3 cellular contexts compared by ENCODE assay signal in genomic region chr12:108551556-108551955, GRCh38.
A peak's percentile ranks its signal among the peaks of the same experiment; 100 is the strongest.
TF ChIP-seq lines count a peak whose summit lies in the region.

No MANE protein-coding gene starts in this region.

TF ChIP-seq in SK-N-SH treated with all-trans-retinoic acid at 6 μM for 48 hours, 23 proteins besides CTCF, POLR2A, EP300 and RAD21:
- TF ChIP-seq ISL1 (CRISPR knock-in tag; IDR thresholded peaks at IDR 0.05) (peak; percentile 20; the same call in 1 of the 2 replicates), RARB (CRISPR knock-in tag; IDR thresholded peaks at IDR 0.05) (no peak)

TF ChIP-seq in SK-N-SH, 30 proteins besides CTCF, POLR2A, EP300 and RAD21:
- TF ChIP-seq FOXJ3 (CRISPR knock-in tag; IDR thresholded peaks at IDR 0.05) (no peak), JUND (IDR thresholded peaks at IDR 0.05) (no peak), YY1 (IDR thresholded peaks at IDR 0.05; ENCODE audit: low read depth) (no peak), TCF12 (IDR thresholded peaks at IDR 0.05) (no peak), SIN3A (IDR thresholded peaks at IDR 0.05; ENCODE audit: borderline replicate concordance, low read depth, low read length) (no peak), NRF1 (IDR thresholded peaks at IDR 0.05; ENCODE audit: low read depth, low read length) (no peak), CHD2 (IDR thresholded peaks at IDR 0.05; ENCODE audit: low read length, partially characterized antibody) (no peak), GABPA (IDR thresholded peaks at IDR 0.05; ENCODE audit: low read depth) (no peak)
- TF ChIP-seq, protein P1, sequence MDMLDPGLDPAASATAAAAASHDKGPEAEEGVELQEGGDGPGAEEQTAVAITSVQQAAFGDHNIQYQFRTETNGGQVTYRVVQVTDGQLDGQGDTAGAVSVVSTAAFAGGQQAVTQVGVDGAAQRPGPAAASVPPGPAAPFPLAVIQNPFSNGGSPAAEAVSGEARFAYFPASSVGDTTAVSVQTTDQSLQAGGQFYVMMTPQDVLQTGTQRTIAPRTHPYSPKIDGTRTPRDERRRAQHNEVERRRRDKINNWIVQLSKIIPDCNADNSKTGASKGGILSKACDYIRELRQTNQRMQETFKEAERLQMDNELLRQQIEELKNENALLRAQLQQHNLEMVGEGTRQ (IDR thresholded peaks at IDR 0.05; ENCODE audit: borderline replicate concordance, low read depth, low read length) = no peak
- TF ChIP-seq, protein P2, sequence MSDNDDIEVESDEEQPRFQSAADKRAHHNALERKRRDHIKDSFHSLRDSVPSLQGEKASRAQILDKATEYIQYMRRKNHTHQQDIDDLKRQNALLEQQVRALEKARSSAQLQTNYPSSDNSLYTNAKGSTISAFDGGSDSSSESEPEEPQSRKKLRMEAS (IDR thresholded peaks at IDR 0.05; ENCODE audit: low read depth) = no peak

TF ChIP-seq in GM12878, 131 proteins besides CTCF, POLR2A, EP300 and RAD21:
- TF ChIP-seq BHLHE40 (IDR thresholded peaks at IDR 0.05; ENCODE audit: borderline replicate concordance in 1 of 2, low read depth in 2 of 2, low read length in 1 of 2) (peak; percentile 72 to 81), SPI1 (IDR thresholded peaks at IDR 0.05; ENCODE audit: borderline replicate concordance, insufficient read depth, low read depth, low read length) (0 out of 2 replicates have a peak, but pooled peaks have one; percentile 9), RUNX3 (IDR thresholded peaks at IDR 0.05; ENCODE audit: low read length) (peak; percentile 81)
- TF ChIP-seq, protein P3, sequence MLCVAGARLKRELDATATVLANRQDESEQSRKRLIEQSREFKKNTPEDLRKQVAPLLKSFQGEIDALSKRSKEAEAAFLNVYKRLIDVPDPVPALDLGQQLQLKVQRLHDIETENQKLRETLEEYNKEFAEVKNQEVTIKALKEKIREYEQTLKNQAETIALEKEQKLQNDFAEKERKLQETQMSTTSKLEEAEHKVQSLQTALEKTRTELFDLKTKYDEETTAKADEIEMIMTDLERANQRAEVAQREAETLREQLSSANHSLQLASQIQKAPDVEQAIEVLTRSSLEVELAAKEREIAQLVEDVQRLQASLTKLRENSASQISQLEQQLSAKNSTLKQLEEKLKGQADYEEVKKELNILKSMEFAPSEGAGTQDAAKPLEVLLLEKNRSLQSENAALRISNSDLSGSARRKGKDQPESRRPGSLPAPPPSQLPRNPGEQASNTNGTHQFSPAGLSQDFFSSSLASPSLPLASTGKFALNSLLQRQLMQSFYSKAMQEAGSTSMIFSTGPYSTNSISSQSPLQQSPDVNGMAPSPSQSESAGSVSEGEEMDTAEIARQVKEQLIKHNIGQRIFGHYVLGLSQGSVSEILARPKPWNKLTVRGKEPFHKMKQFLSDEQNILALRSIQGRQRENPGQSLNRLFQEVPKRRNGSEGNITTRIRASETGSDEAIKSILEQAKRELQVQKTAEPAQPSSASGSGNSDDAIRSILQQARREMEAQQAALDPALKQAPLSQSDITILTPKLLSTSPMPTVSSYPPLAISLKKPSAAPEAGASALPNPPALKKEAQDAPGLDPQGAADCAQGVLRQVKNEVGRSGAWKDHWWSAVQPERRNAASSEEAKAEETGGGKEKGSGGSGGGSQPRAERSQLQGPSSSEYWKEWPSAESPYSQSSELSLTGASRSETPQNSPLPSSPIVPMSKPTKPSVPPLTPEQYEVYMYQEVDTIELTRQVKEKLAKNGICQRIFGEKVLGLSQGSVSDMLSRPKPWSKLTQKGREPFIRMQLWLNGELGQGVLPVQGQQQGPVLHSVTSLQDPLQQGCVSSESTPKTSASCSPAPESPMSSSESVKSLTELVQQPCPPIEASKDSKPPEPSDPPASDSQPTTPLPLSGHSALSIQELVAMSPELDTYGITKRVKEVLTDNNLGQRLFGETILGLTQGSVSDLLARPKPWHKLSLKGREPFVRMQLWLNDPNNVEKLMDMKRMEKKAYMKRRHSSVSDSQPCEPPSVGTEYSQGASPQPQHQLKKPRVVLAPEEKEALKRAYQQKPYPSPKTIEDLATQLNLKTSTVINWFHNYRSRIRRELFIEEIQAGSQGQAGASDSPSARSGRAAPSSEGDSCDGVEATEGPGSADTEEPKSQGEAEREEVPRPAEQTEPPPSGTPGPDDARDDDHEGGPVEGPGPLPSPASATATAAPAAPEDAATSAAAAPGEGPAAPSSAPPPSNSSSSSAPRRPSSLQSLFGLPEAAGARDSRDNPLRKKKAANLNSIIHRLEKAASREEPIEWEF (IDR thresholded peaks at IDR 0.05; ENCODE audit: insufficient replicate concordance, low read depth, low read length) = no peak
